In the genomic region with DNA sequence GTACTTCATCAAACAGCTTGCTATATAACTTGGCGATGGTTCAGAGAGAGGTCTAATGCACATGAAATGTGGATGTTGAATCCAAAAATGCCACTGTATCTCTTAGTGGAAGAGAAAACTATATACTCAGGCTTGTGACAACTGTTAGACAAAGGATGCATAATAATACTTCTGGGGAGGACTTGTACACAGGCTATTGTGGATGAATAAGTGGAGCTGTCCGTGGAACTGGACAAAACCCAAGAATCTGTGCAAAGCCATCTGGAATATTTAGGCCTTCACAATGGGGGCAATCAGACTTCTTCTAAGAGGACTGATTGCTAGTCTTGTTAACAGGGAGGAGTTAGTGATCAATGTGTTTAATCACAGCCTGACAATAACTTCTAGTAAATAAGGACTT, we compare ENCODE assay signal across 18 cellular contexts.
DNase-seq lines count a peak whose midpoint lies in the region; ATAC-seq lines count a peak whose summit lies in the region.
"Had no signal": no experiment of that assay in that cellular context is flagged by ENCODE, and none has a peak within 500 bp of the region (broad histone marks: within the 10 kb centered on the region; RNA-seq: fewer than 3 reads in every experiment).

No MANE protein-coding gene starts in this region.

- peak overlapping the region; percentile 14 for H3K27ac ChIP-seq in temporal lobe (ENCODE audit: low read depth, low read length)
- H3K27ac ChIP-seq: C4-2B, Peyer's patch had no signal

- DNase-seq in NCI-H446 treated with DMSO at 0.1 percent for 48 hours (lab: John Stamatoyannopoulos, UW) (peak; percentile 93), cerebellum (ENCODE audit: low spot score) (peak; percentile 41), medulla oblongata (ENCODE audit: extremely low spot score) (peak; percentile 82), NCI-H82 treated with DMSO at 0.1 percent for 48 hours (lab: John Stamatoyannopoulos, UW; ENCODE audit: unreplicated experiment) (no peak), mesenteric fat pad (ENCODE audit: low spot score) (no peak)
- DNase-seq: DND-41; HCEC 1CT; IMR-90; NCI-H1417 treated with DMSO at 0.1 percent for 48 hours; NCI-H187 treated with DMSO at 0.1 percent for 48 hours; NCI-H226; NCI-H526; NK-92 treated with Interleukin-12 subunit alpha and Interleukin-12 subunit beta, amount 100 ng/mL, for 24 hours; Peyer's patch had no signal

- ATAC-seq in HG02938 (IDR thresholded peaks at IDR 0.05; ENCODE audit: unreplicated experiment): no peak
- ATAC-seq: GM23338 had no signal

Comparison
In these comparisons a context has a peak if more than half of its experiments do, and no peak if none do; other contexts are left out.
1. DNase-seq: peak in NCI-H446 treated with DMSO at 0.1 percent for 48 hours (single experiment), cerebellum (single experiment) and medulla oblongata (single experiment); none in NCI-H82 treated with DMSO at 0.1 percent for 48 hours (single experiment) and mesenteric fat pad (single experiment).